In genomic region chr7:27244488-27245123, GRCh38 we compare ENCODE assay signal across 18 cellular contexts. TPM values are rescaled to one million over a fixed set of nuclear protein-coding genes. Genes with fewer than 3 reads are reported as not detected.
DNase-seq lines count a peak whose midpoint lies in the region; ATAC-seq, FAIRE-seq and TF ChIP-seq lines count a peak whose summit lies in the region.
"Had no signal": no experiment of that assay in that cellular context is flagged by ENCODE, and none has a peak within 500 bp of the region (broad histone marks: within the 10 kb centered on the region; RNA-seq: fewer than 3 reads in every experiment).

No MANE protein-coding gene starts in this region.

- H3K79me2 ChIP-seq in H1 (ENCODE audit: control insufficient read depth in 1 of 2, insufficient read depth in 2 of 2, low read length in 2 of 2), result no peaks in the 10 kb centered on the region
- no peaks in the 10 kb centered on the region for H3K79me2 ChIP-seq in HepG2 (ENCODE audit: insufficient read depth, low read length)

- no peak overlapping the region for H2BK120ac ChIP-seq in H1 (replicated peaks; ENCODE audit: low read depth, low read length)

- peak overlapping the region; percentile 77; the same call in 1 of the 2 replicates for H2BK12ac ChIP-seq in H1 (ENCODE audit: low read depth, low read length)

- H3K27ac ChIP-seq in H1 (ENCODE audit: low read depth, low read length) (no peak overlapping the region), HepG2 (ENCODE audit: extremely low read length, insufficient read depth, low read length) (no peak overlapping the region)
- H3K27ac ChIP-seq: GM23248, right lobe of liver had no signal

- H4K5ac ChIP-seq in H1 (ENCODE audit: insufficient read length, low read depth, low read length), result no peak overlapping the region

- H3K4me1 ChIP-seq in H1 (replicated peaks in 1 of 4; ENCODE audit: control insufficient read depth in 3 of 4, insufficient read depth in 4 of 4, low read length in 3 of 4), result peaks cover 7 to 50% (median 22%) of the 10 kb centered on the region in 4 experiments
- no peaks in the 10 kb centered on the region for H3K4me1 ChIP-seq in HepG2 (ENCODE audit: insufficient read depth, low read length)

- H3K4me2 ChIP-seq in H1 (ENCODE audit: insufficient read depth in 1 of 2, low read depth in 2 of 2, low read length in 2 of 2), result peak overlapping the region in 1 of 2 experiments; percentile 61; a peak in 1 of 4 replicates
- H3K4me2 ChIP-seq in HepG2 (ENCODE audit: low read depth, low read length), result no peak overlapping the region

- peak overlapping the region; percentile 2; the same call in 1 of the 2 replicates for H2AK5ac ChIP-seq in H1 (ENCODE audit: low read depth, low read length)

- H3K36me3 Mint-ChIP-seq in neural crest cell (ENCODE audit: low read depth), result peaks cover 6% of the 10 kb centered on the region
- H3K36me3 Mint-ChIP-seq: stimulated activated memory B cell treated with anti-CD40 and anti-IgM and Interleukin-4, amounts not matched to agents 10 μg/mL and 1 μg/mL and 100 μg/mL, for 72 hours had no signal

- H4K91ac ChIP-seq in H1 (replicated peaks; ENCODE audit: insufficient read length, low read length), result no peak overlapping the region

- no peaks in the 10 kb centered on the region for H3K79me1 ChIP-seq in H1 (ENCODE audit: low read depth, low read length)

- no peak overlapping the region for H3K9ac ChIP-seq in H1 (replicated peaks in 1 of 4; ENCODE audit: extremely low read depth in 1 of 4, low read depth in 3 of 4, low read length in 3 of 4)
- no peak overlapping the region for H3K9ac ChIP-seq in HepG2 (ENCODE audit: insufficient read depth, low read depth, low read length)
- H3K9ac ChIP-seq: GM23248 had no signal

- H3K27me3 ChIP-seq in H1 (replicated peaks in 1 of 4; ENCODE audit: control insufficient read depth in 3 of 4, extremely low read depth in 1 of 4, insufficient read depth in 3 of 4, low read length in 3 of 4), result peaks cover 99 to 100% (median 100%) of the 10 kb centered on the region in 4 experiments
- H3K27me3 ChIP-seq in HepG2 (ENCODE audit: control insufficient read depth in 1 of 2, insufficient read depth in 2 of 2, low read length in 2 of 2), result peaks cover 11 to 86% of the 10 kb centered on the region in 2 experiments; a peak in 4 of 5 replicates

- H4K20me1 ChIP-seq in H1 (replicated peaks in 1 of 2; ENCODE audit: control insufficient read depth in 1 of 2, insufficient read depth in 2 of 2, low read length in 2 of 2) (peaks cover 39 to 53% of the 10 kb centered on the region in 2 experiments), HepG2 (ENCODE audit: insufficient read depth, low read length) (no peaks in the 10 kb centered on the region)

- H2BK15ac ChIP-seq in H1 (ENCODE audit: low read length), result peak overlapping the region; percentile 8; the same call in 1 of the 2 replicates

- ATAC-seq in HepG2 (no peak), Right ventricle myocardium superior (ENCODE audit: poor library complexity) (no peak), HG02642 (IDR thresholded peaks at IDR 0.05; ENCODE audit: poor library complexity, unreplicated experiment) (no peak)
- ATAC-seq: esophagus mucosa; stimulated activated memory B cell treated with anti-CD40 and anti-IgM and Interleukin-4, amounts not matched to agents 10 μg/mL and 1 μg/mL and 100 μg/mL, for 72 hours had no signal

- TF ChIP-seq POLR2A in H1 (IDR thresholded peaks at IDR 0.05; ENCODE audit: control extremely low read depth in 1 of 2, low read depth in 2 of 2, low read length in 2 of 2) (no peak), HepG2 (IDR thresholded peaks at IDR 0.05; ENCODE audit: insufficient read depth in 1 of 2, low read depth in 2 of 2, low read length in 2 of 2) (no peak)

- H3K14ac ChIP-seq in H1 (ENCODE audit: insufficient read length), result no peak overlapping the region

- H3K4me3 ChIP-seq in H1 (ENCODE audit: extremely low read depth in 1 of 4, insufficient read depth in 2 of 4, low read depth in 3 of 4, low read length in 4 of 4) (peak overlapping the region in 1 of 4 experiments; percentile 46; a peak in 1 of 8 replicates), HepG2 (replicated peaks in 1 of 3; ENCODE audit: insufficient read depth in 1 of 3, low read depth in 2 of 3, low read length in 3 of 3) (no peak overlapping the region)
- H3K4me3 ChIP-seq: GM23248, right lobe of liver had no signal

- POLR2A ChIA-PET in H1 (lab: Charles Lee; ENCODE audit: partially characterized antibody) (no interaction called here), HepG2 (lab: Yijun Ruan, JAX) (no interaction called here)

- peak overlapping the region; percentile 56 for H3K4me3 Mint-ChIP-seq in neural crest cell
- H3K4me3 Mint-ChIP-seq: stimulated activated memory B cell treated with anti-CD40 and anti-IgM and Interleukin-4, amounts not matched to agents 10 μg/mL and 1 μg/mL and 100 μg/mL, for 72 hours had no signal

- no peak overlapping the region for H3K56ac ChIP-seq in H1 (replicated peaks; ENCODE audit: insufficient read length, low read depth, low read length)

- H3K27ac Mint-ChIP-seq in neural crest cell (ENCODE audit: unreplicated experiment), result no peak overlapping the region
- H3K27ac Mint-ChIP-seq: stimulated activated memory B cell treated with anti-CD40 and anti-IgM and Interleukin-4, amounts not matched to agents 10 μg/mL and 1 μg/mL and 100 μg/mL, for 72 hours had no signal

- no peak overlapping the region for H2AFZ ChIP-seq in H1 (ENCODE audit: low read length)
- H2AFZ ChIP-seq in HepG2 (ENCODE audit: low read length), result no peak overlapping the region
- H2AFZ ChIP-seq: GM23248 had no signal

- no peak overlapping the region for H3K23ac ChIP-seq in H1 (ENCODE audit: insufficient read length)

- no peak for TF ChIP-seq RAD21 in H1 (IDR thresholded peaks at IDR 0.05 in 1 of 2, conservative IDR thresholded peaks at IDR 0.05 in 1 of 2; ENCODE audit: low read depth in 2 of 2, low read length in 2 of 2)
- no peak for TF ChIP-seq RAD21 in HepG2 (CRISPR knock-in tag; IDR thresholded peaks at IDR 0.05)

- no peak overlapping the region; the same call in 1 of the 2 replicates for H4K8ac ChIP-seq in H1 (ENCODE audit: extremely low read depth, insufficient read depth, low read length)

- intact Hi-C loops in HepG2 (cut with micrococcal nuclease; ENCODE audit: unreplicated experiment), result no loop called here
- intact Hi-C loops in Right ventricle myocardium superior (cut with DNase I), result no loop called here

- in situ Hi-C loops in HepG2 (cut with HindIII; ENCODE audit: extremely low pct_ligation_motif_present, low pct_unique_long_range_greater_than_20kb), result no loop called here

- peaks cover 15% of the 10 kb centered on the region for H3K4me1 Mint-ChIP-seq in neural crest cell

- DNase-seq in DMS53 (lab: John Stamatoyannopoulos, UW) (peak; percentile 68), GM20000 (ENCODE audit: low spot score) (peak; percentile 40), H1 (ENCODE audit: low read depth in 1 of 2, low spot score in 2 of 2) (peak in 1 of 2 experiments; percentile 63), neural crest cell (ENCODE audit: low read depth, low spot score) (no peak), HepG2 (ENCODE audit: low spot score) (no peak), Right ventricle myocardium superior (no peak)
- DNase-seq: activated CD4-positive, alpha-beta T cell treated with anti-CD3 and anti-CD28 coated beads, Interleukin-2, amount 50 U/mL, for 4 hours; GM23248; Karpas-422; left cardiac atrium; NCI-H2029; NCI-H524; right lobe of liver; SW 1271 had no signal

- peaks cover 0 to 18% (median 0%) of the 10 kb centered on the region in 4 experiments; a peak in 1 of 8 replicates for H3K36me3 ChIP-seq in H1 (ENCODE audit: control insufficient read depth in 2 of 4, insufficient read depth in 4 of 4, low read length in 3 of 4)
- no peaks in the 10 kb centered on the region for H3K36me3 ChIP-seq in HepG2 (replicated peaks in 1 of 2; ENCODE audit: control insufficient read depth in 1 of 2, insufficient read depth in 2 of 2, low read length in 2 of 2)
- H3K36me3 ChIP-seq: right lobe of liver had no signal

- H3K27me3 Mint-ChIP-seq in neural crest cell (ENCODE audit: low read depth), result peaks cover 99% of the 10 kb centered on the region

- TF ChIP-seq CTCF in GM20000 (IDR thresholded peaks at IDR 0.05; ENCODE audit: extremely low read depth, missing control alignments) (no peak), H1 (IDR thresholded peaks at IDR 0.05; ENCODE audit: control extremely low read depth in 1 of 3, insufficient read depth in 1 of 3, low read depth in 1 of 3, low read length in 3 of 3) (no peak), neural crest cell (conservative IDR thresholded peaks at IDR 0.05) (no peak), HepG2 (CRISPR knock-in tag; IDR thresholded peaks at IDR 0.05) (no peak)

- FAIRE-seq in H1 (lab: Jason Lieb, UNC) (no peak), HepG2 (lab: Jason Lieb, UNC) (no peak)

- H3K23me2 ChIP-seq in H1 (ENCODE audit: low read depth, low read length), result peaks cover 3% of the 10 kb centered on the region; the same call in 1 of the 2 replicates

- BruUV-seq in HepG2 (replicated peaks; lab: Mats Ljungman, UMichigan), result no TSS peak

- H3K4ac ChIP-seq in H1 (replicated peaks; ENCODE audit: insufficient read length, low read depth, low read length), result no peak overlapping the region

- CTCF ChIA-PET in H1 (lab: Charles Lee; ENCODE audit: partially characterized antibody), result no interaction called here
- CTCF ChIA-PET in HepG2 (lab: Yijun Ruan, JAX; ENCODE audit: low intra/inter-chr PET ratio, low total read pairs), result no interaction called here

- TF ChIP-seq EP300 in H1 (IDR thresholded peaks at IDR 0.05; ENCODE audit: borderline replicate concordance in 1 of 2, low read depth in 2 of 2, low read length in 2 of 2) (no peak), HepG2 (IDR thresholded peaks at IDR 0.05; ENCODE audit: low read depth in 2 of 2, low read length in 2 of 2) (no peak), HepG2 (CRISPR knock-in tag; IDR thresholded peaks at IDR 0.05; ENCODE audit: borderline replicate concordance) (no peak)

- H3K9me3 ChIP-seq in H1 (ENCODE audit: insufficient read depth in 2 of 2, low read depth in 1 of 2, low read length in 1 of 2), result no peaks in the 10 kb centered on the region
- H3K9me3 ChIP-seq in HepG2 (ENCODE audit: low read length), result no peaks in the 10 kb centered on the region
- H3K9me3 ChIP-seq: right lobe of liver had no signal

- no peak overlapping the region for H2BK20ac ChIP-seq in H1 (ENCODE audit: low read length)

- no peak overlapping the region for H2BK5ac ChIP-seq in H1 (ENCODE audit: low read depth, low read length)

- no peak overlapping the region for H3K18ac ChIP-seq in H1 (ENCODE audit: extremely low read depth, low read length)

- 14% methylated on average over 18 of the region's 18 CpGs; no CpG with 5 or more reads in 1 of the 2 experiments for WGBS in H1 (ENCODE audit: extremely low coverage in 1 of 2, insufficient coverage in 1 of 2, insufficient read length in 1 of 2, insufficient replicate concordance in 2 of 2, low coverage in 1 of 2, low lambda C conversion rate in 2 of 2, missing lambda C conversion rate in 1 of 2), 2 experiments
- WGBS in HepG2 (ENCODE audit: low lambda C conversion rate), result 65% methylated on average over 17 of the region's 18 CpGs

- no peaks in the 10 kb centered on the region for H3K9me3 Mint-ChIP-seq in neural crest cell
- H3K9me3 Mint-ChIP-seq: stimulated activated memory B cell treated with anti-CD40 and anti-IgM and Interleukin-4, amounts not matched to agents 10 μg/mL and 1 μg/mL and 100 μg/mL, for 72 hours had no signal

RNA-seq across cellular contexts. Expression of gene EVX1, which starts 2.0 kb away (rescaled TPM):
- total RNA-seq in H1 (2021; fragmentation: NEBNext Ultra II Directional; extraction: Animal tissue kit (Norgen Biotek cat#: 25700)), result not detected in 2 replicates
- 0.02 TPM in 1 of 2 replicates, not detected in the other for polyA plus RNA-seq in H1 (2011; rRNA removed)
- not detected for polyA plus RNA-seq in H1 (2011; cell fraction: cytosol; rRNA removed)
- not detected for polyA plus RNA-seq in H1 (2011; cell fraction: nucleus; rRNA removed)
- polyA plus RNA-seq in H1 (2012, experiment 1 of 2), result 0.13 TPM in 1 of 4 replicates, not detected in the others
- 0.07 TPM for polyA plus RNA-seq in H1 (2012, experiment 2 of 2)
- not detected for polyA plus RNA-seq in H1 (2013, experiment 1 of 2)
- polyA plus RNA-seq in H1 (2013, experiment 2 of 2), result not detected
- not detected in 2 replicates for polyA minus RNA-seq in H1 (2011; rRNA and poly(A)+ RNA removed)
- polyA minus RNA-seq in H1 (2011; cell fraction: cytosol; rRNA and poly(A)+ RNA removed), result not detected
- polyA minus RNA-seq in H1 (2011; cell fraction: nucleus; rRNA and poly(A)+ RNA removed), result not detected
- total RNA-seq in neural crest cell, result 0.79 and 0.80 TPM in 2 replicates
- total RNA-seq in HepG2 (2016; rRNA removed; fragmentation: Illumina TruSeq; extraction: Trizol), result not detected in 2 replicates
- not detected in 2 replicates for total RNA-seq in HepG2 (2016; cell fraction: cytosol; rRNA removed; fragmentation: Illumina TruSeq; extraction: Trizol; ENCODE audit: low read depth)
- not detected in 2 replicates for total RNA-seq in HepG2 (2016; cell fraction: insoluble cytoplasmic fraction; rRNA removed; fragmentation: Illumina TruSeq; extraction: Trizol)
- total RNA-seq in HepG2 (2016; cell fraction: membrane; rRNA removed; fragmentation: Illumina TruSeq; extraction: Trizol), result not detected in 2 replicates
- total RNA-seq in HepG2 (2016; cell fraction: nucleus; rRNA removed; fragmentation: Illumina TruSeq; extraction: Trizol), result not detected in 2 replicates
- not detected in 2 replicates for polyA plus RNA-seq in HepG2 (2011; rRNA removed)
- not detected in 2 replicates for polyA plus RNA-seq in HepG2 (2011; cell fraction: cytosol; rRNA removed)
- polyA plus RNA-seq in HepG2 (2011; cell fraction: nucleus; rRNA removed), result not detected in 2 replicates
- polyA plus RNA-seq in HepG2 (2012), result not detected in 2 replicates
- polyA plus RNA-seq in HepG2 (2016; cell fraction: cytosol; fragmentation: Illumina TruSeq; extraction: Trizol; ENCODE audit: low read depth), result not detected in 2 replicates
- not detected in 2 replicates for polyA plus RNA-seq in HepG2 (2016; cell fraction: insoluble cytoplasmic fraction; fragmentation: Illumina TruSeq; extraction: Trizol; ENCODE audit: low read depth)
- not detected in 2 replicates for polyA plus RNA-seq in HepG2 (2016; cell fraction: membrane; fragmentation: Illumina TruSeq; extraction: Trizol; ENCODE audit: low read depth)
- polyA plus RNA-seq in HepG2 (2016; cell fraction: nucleus; fragmentation: Illumina TruSeq; extraction: Trizol; ENCODE audit: insufficient read depth, low read depth), result not detected in 2 replicates
- not detected in 2 replicates for polyA minus RNA-seq in HepG2 (2011; rRNA and poly(A)+ RNA removed; ENCODE audit: low replicate concordance)
- polyA minus RNA-seq in HepG2 (2011; cell fraction: cytosol; rRNA and poly(A)+ RNA removed), result not detected in 2 replicates
- not detected in 2 replicates for polyA minus RNA-seq in HepG2 (2011; cell fraction: nucleus; rRNA and poly(A)+ RNA removed)
- not detected for total RNA-seq in Right ventricle myocardium superior
- total RNA-seq: esophagus mucosa, GM23248, left cardiac atrium, omental fat pad, right lobe of liver had no signal
- polyA plus RNA-seq: GM23248 had no signal

RNA-seq across cellular contexts. Expression of gene HOXA13, which starts 44.7 kb away (rescaled TPM):
- not detected in 2 replicates for total RNA-seq in H1 (2021; fragmentation: NEBNext Ultra II Directional; extraction: Animal tissue kit (Norgen Biotek cat#: 25700))
- polyA plus RNA-seq in H1 (2011; rRNA removed) (not detected in 2 replicates), HepG2 (2011; rRNA removed) (0.01 TPM in 1 of 2 replicates, not detected in the other)
- not detected for polyA plus RNA-seq in H1 (2011; cell fraction: cytosol; rRNA removed)
- not detected for polyA plus RNA-seq in H1 (2011; cell fraction: nucleus; rRNA removed)
- polyA plus RNA-seq in H1 (2012, experiment 1 of 2), result 0.07 TPM in 1 of 4 replicates, not detected in the others
- not detected for polyA plus RNA-seq in H1 (2012, experiment 2 of 2)
- not detected for polyA plus RNA-seq in H1 (2013, experiment 1 of 2)
- not detected for polyA plus RNA-seq in H1 (2013, experiment 2 of 2)
- not detected in 2 replicates for polyA minus RNA-seq in H1 (2011; rRNA and poly(A)+ RNA removed)
- not detected for polyA minus RNA-seq in H1 (2011; cell fraction: cytosol; rRNA and poly(A)+ RNA removed)
- polyA minus RNA-seq in H1 (2011; cell fraction: nucleus; rRNA and poly(A)+ RNA removed), result not detected
- total RNA-seq in neural crest cell (not detected in 2 replicates), HepG2 (2016; rRNA removed; fragmentation: Illumina TruSeq; extraction: Trizol) (0.04 TPM in 2 replicates), Right ventricle myocardium superior (not detected)
- not detected in 2 replicates for total RNA-seq in HepG2 (2016; cell fraction: cytosol; rRNA removed; fragmentation: Illumina TruSeq; extraction: Trizol; ENCODE audit: low read depth)
- 0.02 TPM in 1 of 2 replicates, not detected in the other for total RNA-seq in HepG2 (2016; cell fraction: insoluble cytoplasmic fraction; rRNA removed; fragmentation: Illumina TruSeq; extraction: Trizol)
- 0.03 TPM in 1 of 2 replicates, not detected in the other for total RNA-seq in HepG2 (2016; cell fraction: membrane; rRNA removed; fragmentation: Illumina TruSeq; extraction: Trizol)
- total RNA-seq in HepG2 (2016; cell fraction: nucleus; rRNA removed; fragmentation: Illumina TruSeq; extraction: Trizol), result not detected in 2 replicates
- polyA plus RNA-seq in HepG2 (2011; cell fraction: cytosol; rRNA removed), result not detected in 2 replicates
- not detected in 2 replicates for polyA plus RNA-seq in HepG2 (2011; cell fraction: nucleus; rRNA removed)
- not detected in 2 replicates for polyA plus RNA-seq in HepG2 (2012)
- not detected in 2 replicates for polyA plus RNA-seq in HepG2 (2016; cell fraction: cytosol; fragmentation: Illumina TruSeq; extraction: Trizol; ENCODE audit: low read depth)
- polyA plus RNA-seq in HepG2 (2016; cell fraction: insoluble cytoplasmic fraction; fragmentation: Illumina TruSeq; extraction: Trizol; ENCODE audit: low read depth), result not detected in 2 replicates
- not detected in 2 replicates for polyA plus RNA-seq in HepG2 (2016; cell fraction: membrane; fragmentation: Illumina TruSeq; extraction: Trizol; ENCODE audit: low read depth)
- 0.11 TPM in 1 of 2 replicates, not detected in the other for polyA plus RNA-seq in HepG2 (2016; cell fraction: nucleus; fragmentation: Illumina TruSeq; extraction: Trizol; ENCODE audit: insufficient read depth, low read depth)
- polyA minus RNA-seq in HepG2 (2011; rRNA and poly(A)+ RNA removed; ENCODE audit: low replicate concordance), result 0.26 TPM in 1 of 2 replicates, not detected in the other
- not detected in 2 replicates for polyA minus RNA-seq in HepG2 (2011; cell fraction: cytosol; rRNA and poly(A)+ RNA removed)
- polyA minus RNA-seq in HepG2 (2011; cell fraction: nucleus; rRNA and poly(A)+ RNA removed), result 0.26 TPM in 1 of 2 replicates, not detected in the other
- total RNA-seq: esophagus mucosa, left cardiac atrium, omental fat pad, right lobe of liver had no signal

RNA-seq across cellular contexts. Expression of gene HOXA11, which starts 59.6 kb away (rescaled TPM):
- not detected in 2 replicates for total RNA-seq in H1 (2021; fragmentation: NEBNext Ultra II Directional; extraction: Animal tissue kit (Norgen Biotek cat#: 25700))
- polyA plus RNA-seq in H1 (2011; rRNA removed), result not detected in 2 replicates
- not detected for polyA plus RNA-seq in H1 (2011; cell fraction: cytosol; rRNA removed)
- polyA plus RNA-seq in H1 (2011; cell fraction: nucleus; rRNA removed), result not detected
- polyA plus RNA-seq in H1 (2012, experiment 1 of 2), result not detected in 4 replicates
- not detected for polyA plus RNA-seq in H1 (2012, experiment 2 of 2)
- not detected for polyA plus RNA-seq in H1 (2013, experiment 1 of 2)
- polyA plus RNA-seq in H1 (2013, experiment 2 of 2), result not detected
- polyA minus RNA-seq in H1 (2011; rRNA and poly(A)+ RNA removed), result not detected in 2 replicates
- not detected for polyA minus RNA-seq in H1 (2011; cell fraction: cytosol; rRNA and poly(A)+ RNA removed)
- polyA minus RNA-seq in H1 (2011; cell fraction: nucleus; rRNA and poly(A)+ RNA removed), result not detected
- not detected in 2 replicates for total RNA-seq in neural crest cell
- not detected in 2 replicates for total RNA-seq in HepG2 (2016; rRNA removed; fragmentation: Illumina TruSeq; extraction: Trizol)
- not detected in 2 replicates for total RNA-seq in HepG2 (2016; cell fraction: cytosol; rRNA removed; fragmentation: Illumina TruSeq; extraction: Trizol; ENCODE audit: low read depth)
- total RNA-seq in HepG2 (2016; cell fraction: insoluble cytoplasmic fraction; rRNA removed; fragmentation: Illumina TruSeq; extraction: Trizol), result not detected in 2 replicates
- total RNA-seq in HepG2 (2016; cell fraction: membrane; rRNA removed; fragmentation: Illumina TruSeq; extraction: Trizol), result not detected in 2 replicates
- total RNA-seq in HepG2 (2016; cell fraction: nucleus; rRNA removed; fragmentation: Illumina TruSeq; extraction: Trizol), result not detected in 2 replicates
- 0.04 TPM in 1 of 2 replicates, not detected in the other for polyA plus RNA-seq in HepG2 (2011; rRNA removed)
- polyA plus RNA-seq in HepG2 (2011; cell fraction: cytosol; rRNA removed), result not detected in 2 replicates
- not detected in 2 replicates for polyA plus RNA-seq in HepG2 (2011; cell fraction: nucleus; rRNA removed)
- polyA plus RNA-seq in HepG2 (2012), result not detected in 2 replicates
- polyA plus RNA-seq in HepG2 (2016; cell fraction: cytosol; fragmentation: Illumina TruSeq; extraction: Trizol; ENCODE audit: low read depth), result not detected in 2 replicates
- polyA plus RNA-seq in HepG2 (2016; cell fraction: insoluble cytoplasmic fraction; fragmentation: Illumina TruSeq; extraction: Trizol; ENCODE audit: low read depth), result not detected in 2 replicates
- not detected in 2 replicates for polyA plus RNA-seq in HepG2 (2016; cell fraction: membrane; fragmentation: Illumina TruSeq; extraction: Trizol; ENCODE audit: low read depth)
- polyA plus RNA-seq in HepG2 (2016; cell fraction: nucleus; fragmentation: Illumina TruSeq; extraction: Trizol; ENCODE audit: insufficient read depth, low read depth), result not detected in 2 replicates
- 2.9 TPM in 1 of 2 replicates, not detected in the other for polyA minus RNA-seq in HepG2 (2011; rRNA and poly(A)+ RNA removed; ENCODE audit: low replicate concordance)
- not detected in 2 replicates for polyA minus RNA-seq in HepG2 (2011; cell fraction: cytosol; rRNA and poly(A)+ RNA removed)
- polyA minus RNA-seq in HepG2 (2011; cell fraction: nucleus; rRNA and poly(A)+ RNA removed), result not detected in 2 replicates
- not detected for total RNA-seq in Right ventricle myocardium superior
- total RNA-seq: esophagus mucosa, left cardiac atrium, omental fat pad, right lobe of liver had no signal

Comparison
In these comparisons a context has a peak if more than half of its experiments do, and no peak if none do; other contexts are left out.
1. DNase-seq: peak in DMS53 (single experiment) and GM20000 (single experiment); none in neural crest cell (single experiment), HepG2 (single experiment) and Right ventricle myocardium superior (single experiment).